Comparison of ENCODE assay signal across 1 cellular context in genomic region chr5:163505049-163505474, GRCh38.
TF ChIP-seq lines count a peak whose summit lies in the region.

No MANE protein-coding gene starts in this region.

TF ChIP-seq in GM12878, 131 proteins besides CTCF, POLR2A, EP300 and RAD21:
- TF ChIP-seq SMAD1 (IDR thresholded peaks at IDR 0.05; ENCODE audit: low read depth, partially characterized antibody) (peak; percentile 15), MEF2B (IDR thresholded peaks at IDR 0.05; ENCODE audit: partially characterized antibody, poor library complexity, severe bottlenecking) (no peak), RFX5 (IDR thresholded peaks at IDR 0.05; ENCODE audit: low read depth, low read length) (no peak), DPF2 (IDR thresholded peaks at IDR 0.05) (no peak), KAT2A (conservative IDR thresholded peaks at IDR 0.05; ENCODE audit: control insufficient read depth, low read depth, low read length) (no peak), RUNX3 (IDR thresholded peaks at IDR 0.05; ENCODE audit: low read length) (peak; percentile 52), YY1 (IDR thresholded peaks at IDR 0.05; ENCODE audit: low read depth, low read length) (no peak), HDGF (IDR thresholded peaks at IDR 0.05) (no peak), EGR1 (IDR thresholded peaks at IDR 0.05; ENCODE audit: borderline replicate concordance in 1 of 2, low read depth in 2 of 2, low read length in 2 of 2) (peak in 1 of 2 experiments; percentile 47; a peak in 1 of 3 replicates), ZNF622 (IDR thresholded peaks at IDR 0.05) (no peak), NR2F1 (conservative IDR thresholded peaks at IDR 0.05) (peak; percentile 88; the same call in 1 of the 2 replicates), SKIL (IDR thresholded peaks at IDR 0.05; ENCODE audit: low read depth, poor library complexity, severe bottlenecking) (peak; percentile 31)
- TF ChIP-seq, protein P1, sequence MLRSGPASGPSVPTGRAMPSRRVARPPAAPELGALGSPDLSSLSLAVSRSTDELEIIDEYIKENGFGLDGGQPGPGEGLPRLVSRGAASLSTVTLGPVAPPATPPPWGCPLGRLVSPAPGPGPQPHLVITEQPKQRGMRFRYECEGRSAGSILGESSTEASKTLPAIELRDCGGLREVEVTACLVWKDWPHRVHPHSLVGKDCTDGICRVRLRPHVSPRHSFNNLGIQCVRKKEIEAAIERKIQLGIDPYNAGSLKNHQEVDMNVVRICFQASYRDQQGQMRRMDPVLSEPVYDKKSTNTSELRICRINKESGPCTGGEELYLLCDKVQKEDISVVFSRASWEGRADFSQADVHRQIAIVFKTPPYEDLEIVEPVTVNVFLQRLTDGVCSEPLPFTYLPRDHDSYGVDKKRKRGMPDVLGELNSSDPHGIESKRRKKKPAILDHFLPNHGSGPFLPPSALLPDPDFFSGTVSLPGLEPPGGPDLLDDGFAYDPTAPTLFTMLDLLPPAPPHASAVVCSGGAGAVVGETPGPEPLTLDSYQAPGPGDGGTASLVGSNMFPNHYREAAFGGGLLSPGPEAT (IDR thresholded peaks at IDR 0.05; ENCODE audit: low read depth) = peak; percentile 79
